Comparison of ENCODE assay signal across 8 cellular contexts in the genomic region with DNA sequence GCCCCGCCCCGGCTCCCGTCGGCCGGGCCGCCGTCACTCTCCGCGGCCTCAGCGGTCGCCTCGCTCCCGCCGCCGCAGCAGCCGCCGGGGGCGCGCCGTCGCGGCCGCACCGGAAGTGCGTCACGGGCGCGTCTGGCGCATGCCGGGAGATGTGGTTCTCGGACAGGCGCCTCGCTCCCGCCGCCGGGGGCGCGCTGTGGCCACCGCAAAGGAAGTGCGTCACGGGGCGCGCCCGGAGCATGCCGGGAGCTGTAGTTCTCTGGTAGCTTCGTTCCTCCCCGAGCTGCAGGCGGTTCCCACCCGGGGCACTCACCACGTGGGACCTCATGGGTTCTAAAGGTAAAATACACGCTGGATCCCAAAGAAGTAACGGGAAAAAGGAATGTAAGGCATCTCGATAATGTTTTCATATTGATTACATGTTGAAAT. TPM values are rescaled to one million over a fixed set of nuclear protein-coding genes. Genes with fewer than 3 reads are reported as not detected.
DNase-seq lines count a peak whose midpoint lies in the region; ATAC-seq, FAIRE-seq and TF ChIP-seq lines count a peak whose summit lies in the region.

A gene with protein sequence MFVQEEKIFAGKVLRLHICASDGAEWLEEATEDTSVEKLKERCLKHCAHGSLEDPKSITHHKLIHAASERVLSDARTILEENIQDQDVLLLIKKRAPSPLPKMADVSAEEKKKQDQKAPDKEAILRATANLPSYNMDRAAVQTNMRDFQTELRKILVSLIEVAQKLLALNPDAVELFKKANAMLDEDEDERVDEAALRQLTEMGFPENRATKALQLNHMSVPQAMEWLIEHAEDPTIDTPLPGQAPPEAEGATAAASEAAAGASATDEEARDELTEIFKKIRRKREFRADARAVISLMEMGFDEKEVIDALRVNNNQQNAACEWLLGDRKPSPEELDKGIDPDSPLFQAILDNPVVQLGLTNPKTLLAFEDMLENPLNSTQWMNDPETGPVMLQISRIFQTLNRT (minus strand): TSS at position 97 of the 429 bp plus-strand sequence. CDS start 211 bp downstream, outside the sequence.

- peak within 1 kb of the TSS; percentile 73 for H3K27ac Mint-ChIP-seq in activated CD4-positive, alpha-beta T cell treated with anti-CD3 and anti-CD28 coated beads for 36 hours

- H3K4me3 ChIP-seq in choroid plexus epithelial cell (ENCODE audit: low read depth, low read length): peak within 1 kb of the TSS; percentile 82

- peak; percentile 79 for FAIRE-seq in GM19239 (lab: Jason Lieb, UNC)

- CTCF ChIA-PET in activated CD4-positive, alpha-beta T cell treated with anti-CD3 and anti-CD28 coated beads for 36 hours (lab: Charles Lee): interaction anchor here (3.3 kb wide), 1 partner anchor 36 kb away, joined by 11 read pairs; no protein-coding TSS in a partner anchor

- ATAC-seq in HG03442 (IDR thresholded peaks at IDR 0.05; ENCODE audit: unreplicated experiment): peak; percentile 85
- peak; percentile 92 for ATAC-seq in activated CD4-positive, alpha-beta T cell treated with anti-CD3 and anti-CD28 coated beads for 36 hours

- peak; percentile 34 for TF ChIP-seq CTCF in choroid plexus epithelial cell (conservative IDR thresholded peaks at IDR 0.05; ENCODE audit: low read depth, low read length)

- H3K9me3 Mint-ChIP-seq in activated CD4-positive, alpha-beta T cell treated with anti-CD3 and anti-CD28 coated beads for 36 hours (ENCODE audit: low read depth): no peaks in the 10 kb centered on the region

- DNase-seq in AG20443 (ENCODE audit: low spot score): peak; percentile 100
- DNase-seq in GM19239 (ENCODE audit: insufficient read length, low spot score): peak; percentile 100
- DNase-seq in NCI-H510A treated with DMSO at 0.1 percent for 48 hours (lab: John Stamatoyannopoulos, UW): peak; percentile 90
- DNase-seq in activated CD4-positive, alpha-beta T cell treated with anti-CD3 and anti-CD28 coated beads for 36 hours: peak; percentile 98
- DNase-seq in choroid plexus epithelial cell (ENCODE audit: low read depth): peak; percentile 95
- peak; percentile 74 for DNase-seq in kidney glomerular epithelial cell (lab: John Stamatoyannopoulos, UW)
- peak; percentile 91 to 95 for DNase-seq in stimulated activated CD4-positive, alpha-beta T cell treated with anti-CD3 and anti-CD28 coated beads, Interleukin-15, amount 100 ng/mL, for 48 hours (ENCODE audit: low read depth in 2 of 2)

- H3K27me3 Mint-ChIP-seq in activated CD4-positive, alpha-beta T cell treated with anti-CD3 and anti-CD28 coated beads for 36 hours: no peaks in the 10 kb centered on the region

- H3K4me3 Mint-ChIP-seq in activated CD4-positive, alpha-beta T cell treated with anti-CD3 and anti-CD28 coated beads for 36 hours: peak within 1 kb of the TSS; percentile 87

- POLR2A ChIA-PET in activated CD4-positive, alpha-beta T cell treated with anti-CD3 and anti-CD28 coated beads for 36 hours (lab: Charles Lee): interaction anchor here (0.7 to 0.9 kb wide), 2 partner anchors 32 to 36 kb away, joined by 3 to 4 read pairs; no protein-coding TSS in a partner anchor

- H3K4me1 Mint-ChIP-seq in activated CD4-positive, alpha-beta T cell treated with anti-CD3 and anti-CD28 coated beads for 36 hours: peaks cover 32% of the 10 kb centered on the region

- H3K36me3 Mint-ChIP-seq in activated CD4-positive, alpha-beta T cell treated with anti-CD3 and anti-CD28 coated beads for 36 hours (ENCODE audit: low read depth): no peaks in the 10 kb centered on the region

- intact Hi-C loops in activated CD4-positive, alpha-beta T cell treated with anti-CD3 and anti-CD28 coated beads for 36 hours (cut with DNase I, micrococcal nuclease): loop anchor here (1.0 to 5.0 kb wide), 21 partner anchors 22 to 1797 kb away; a partner anchor contains a TSS

RNA-seq across cellular contexts. Expression of the gene that starts here (rescaled TPM):
- 10 to 100 TPM; 41.7 to 42.8 TPM for total RNA-seq in activated CD4-positive, alpha-beta T cell treated with anti-CD3 and anti-CD28 coated beads for 36 hours

Comparison
In these comparisons a context has a peak if more than half of its experiments do, and no peak if none do; other contexts are left out.
1. Peak in every context shown above with its lines: DNase-seq, ATAC-seq and H3K4me3 ChIP-seq.